9 cellular contexts compared by ENCODE assay signal in the genomic region with DNA sequence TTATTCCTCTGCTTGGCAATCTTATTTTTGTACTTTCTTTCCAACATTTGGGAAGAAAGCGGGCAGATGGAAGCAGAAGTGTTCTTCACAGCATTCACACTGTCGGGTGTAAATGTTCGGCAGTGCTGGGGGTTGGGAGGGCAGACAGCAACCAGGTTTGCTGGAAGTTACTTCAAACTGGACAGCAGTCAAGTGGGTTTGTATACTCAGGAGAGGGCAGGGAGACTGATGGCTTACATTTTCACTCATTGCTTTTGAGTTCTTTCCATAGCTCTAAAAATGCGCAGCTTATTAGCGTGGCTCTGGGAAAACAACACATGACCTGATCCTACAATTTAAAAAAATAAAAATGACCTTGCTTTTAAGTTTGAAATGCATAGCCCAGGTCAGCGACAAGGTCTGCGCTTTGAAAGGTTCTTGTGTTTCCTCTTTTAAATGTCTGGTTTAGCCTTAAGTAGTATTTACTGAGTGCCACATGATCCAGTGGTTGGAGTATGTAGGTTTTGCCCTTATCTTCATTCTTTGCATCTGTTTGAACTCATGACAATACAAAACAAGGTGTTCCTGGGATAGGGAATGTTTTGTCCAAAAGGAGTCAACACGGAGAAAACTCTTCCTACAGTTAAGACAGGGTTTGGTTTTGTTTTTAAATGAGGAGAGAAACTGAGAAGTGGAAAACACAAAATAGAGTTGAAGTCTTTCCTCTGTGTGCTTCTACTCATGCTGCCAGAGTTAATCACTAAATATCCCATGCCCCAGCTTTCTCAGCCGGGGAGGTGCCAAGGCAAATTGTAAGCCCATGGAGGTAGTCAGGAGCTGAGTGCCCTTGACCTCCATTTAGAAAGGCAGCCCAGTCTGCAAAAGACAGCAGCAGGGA.
DNase-seq lines count a peak whose midpoint lies in the region; ATAC-seq and TF ChIP-seq lines count a peak whose summit lies in the region.
"Had no signal": no experiment of that assay in that cellular context is flagged by ENCODE, and none has a peak within 500 bp of the region (broad histone marks: within the 10 kb centered on the region; RNA-seq: fewer than 3 reads in every experiment).

No MANE protein-coding gene starts in this region.

- DNase-seq in G401 (ENCODE audit: low spot score): peak; percentile 66
- DNase-seq in WTC11 (ENCODE audit: low spot score): no peak
- DNase-seq in glomerular visceral epithelial cell (ENCODE audit: extremely low spot score): peak; percentile 32
- DNase-seq in progenitor cell of endocrine pancreas (ENCODE audit: low spot score, unreplicated experiment): no peak
- DNase-seq in activated naive CD4-positive, alpha-beta T cell treated with anti-CD3 and anti-CD28 coated beads, Interleukin-2, amount 10 ng/mL, durations not matched to agents 7 days and 5 days: no peak
- DNase-seq in stimulated activated CD4-positive, alpha-beta T cell treated with anti-CD3 and anti-CD28 coated beads, Interleukin-4, amount 100 ng/mL, for 24 hours: no peak
- DNase-seq in NCI-H82 treated with DMSO at 0.1 percent for 48 hours (lab: John Stamatoyannopoulos, UW; ENCODE audit: unreplicated experiment): no peak
- DNase-seq: activated CD8-positive, alpha-beta T cell treated with anti-CD3 and anti-CD28 coated beads, Interleukin-2, amount 10 ng/mL, durations not matched to agents 7 days and 5 days had no signal

- H3K4me3 Mint-ChIP-seq in WTC11 (no peak overlapping the region; the same call in 1 of the 2 replicates), progenitor cell of endocrine pancreas (ENCODE audit: low read depth) (peak overlapping the region; percentile 67)
- no peak overlapping the region for H3K4me3 Mint-ChIP-seq in activated naive CD4-positive, alpha-beta T cell treated with anti-CD3 and anti-CD28 coated beads, Interleukin-2, amount 10 ng/mL, durations not matched to agents 7 days and 5 days
- H3K4me3 Mint-ChIP-seq: activated CD8-positive, alpha-beta T cell treated with anti-CD3 and anti-CD28 coated beads, Interleukin-2, amount 10 ng/mL, durations not matched to agents 7 days and 5 days had no signal

- ATAC-seq in WTC11 (no peak), GM19463 (IDR thresholded peaks at IDR 0.05; ENCODE audit: unreplicated experiment) (no peak)
- ATAC-seq: activated CD8-positive, alpha-beta T cell treated with anti-CD3 and anti-CD28 coated beads, Interleukin-2, amount 10 ng/mL, durations not matched to agents 7 days and 5 days had no signal

- POLR2A ChIA-PET in WTC11 (lab: Charles Lee): no interaction called here

- H3K36me3 Mint-ChIP-seq in WTC11: peaks cover 26% of the 10 kb centered on the region
- H3K36me3 Mint-ChIP-seq in progenitor cell of endocrine pancreas (ENCODE audit: insufficient read depth): peaks cover 26% of the 10 kb centered on the region
- peaks cover 7% of the 10 kb centered on the region for H3K36me3 Mint-ChIP-seq in activated naive CD4-positive, alpha-beta T cell treated with anti-CD3 and anti-CD28 coated beads, Interleukin-2, amount 10 ng/mL, durations not matched to agents 7 days and 5 days

- H3K27ac Mint-ChIP-seq in WTC11 (peak overlapping the region; percentile 69; the same call in 1 of the 2 replicates), progenitor cell of endocrine pancreas (peak overlapping the region; percentile 95)
- no peak overlapping the region for H3K27ac Mint-ChIP-seq in activated naive CD4-positive, alpha-beta T cell treated with anti-CD3 and anti-CD28 coated beads, Interleukin-2, amount 10 ng/mL, durations not matched to agents 7 days and 5 days
- H3K27ac Mint-ChIP-seq: activated CD8-positive, alpha-beta T cell treated with anti-CD3 and anti-CD28 coated beads, Interleukin-2, amount 10 ng/mL, durations not matched to agents 7 days and 5 days had no signal

- H3K4me1 Mint-ChIP-seq in WTC11 (peaks cover 26% of the 10 kb centered on the region), progenitor cell of endocrine pancreas (ENCODE audit: low read depth) (peaks cover 29% of the 10 kb centered on the region)
- H3K4me1 Mint-ChIP-seq in activated naive CD4-positive, alpha-beta T cell treated with anti-CD3 and anti-CD28 coated beads, Interleukin-2, amount 10 ng/mL, durations not matched to agents 7 days and 5 days: peaks cover 20% of the 10 kb centered on the region

- in situ Hi-C loops in G401 (cut with HindIII; ENCODE audit: low sequenced_read_pairs): no loop called here

- no peak for TF ChIP-seq CTCF in WTC11 (IDR thresholded peaks at IDR 0.05)
- TF ChIP-seq CTCF in progenitor cell of endocrine pancreas (IDR thresholded peaks at IDR 0.05; ENCODE audit: unreplicated experiment): no peak

- H3K9me3 Mint-ChIP-seq in WTC11 (no peaks in the 10 kb centered on the region), progenitor cell of endocrine pancreas (ENCODE audit: low read depth) (no peaks in the 10 kb centered on the region)
- H3K9me3 Mint-ChIP-seq in activated naive CD4-positive, alpha-beta T cell treated with anti-CD3 and anti-CD28 coated beads, Interleukin-2, amount 10 ng/mL, durations not matched to agents 7 days and 5 days: no peaks in the 10 kb centered on the region

- no peaks in the 10 kb centered on the region for H3K27me3 Mint-ChIP-seq in WTC11 (ENCODE audit: low read depth)
- no peaks in the 10 kb centered on the region for H3K27me3 Mint-ChIP-seq in progenitor cell of endocrine pancreas
- H3K27me3 Mint-ChIP-seq in activated naive CD4-positive, alpha-beta T cell treated with anti-CD3 and anti-CD28 coated beads, Interleukin-2, amount 10 ng/mL, durations not matched to agents 7 days and 5 days: peaks cover 10% of the 10 kb centered on the region

- CTCF ChIA-PET in WTC11 (lab: Charles Lee): no interaction called here
- CTCF ChIA-PET in activated naive CD4-positive, alpha-beta T cell treated with anti-CD3 and anti-CD28 coated beads, Interleukin-2, amount 10 ng/mL, durations not matched to agents 7 days and 5 days (lab: Charles Lee): interaction anchor here (1.1 kb wide), 1 partner anchor 205 kb away, joined by 4 read pairs; no protein-coding TSS in a partner anchor

TF ChIP-seq in WTC11, 78 proteins besides CTCF, POLR2A, EP300 and RAD21:
- no peak for TF ChIP-seq SMAD3 (CRISPR knock-in tag; IDR thresholded peaks at IDR 0.05; ENCODE audit: borderline replicate concordance)
- TF ChIP-seq SMAD4 (CRISPR knock-in tag; IDR thresholded peaks at IDR 0.05): no peak
- no peak for TF ChIP-seq TP53 (CRISPR knock-in tag; IDR thresholded peaks at IDR 0.05)
- no peak for TF ChIP-seq ZBTB21 (CRISPR knock-in tag; IDR thresholded peaks at IDR 0.05; ENCODE audit: borderline replicate concordance)
- TF ChIP-seq ZNF263 (CRISPR knock-in tag; IDR thresholded peaks at IDR 0.05; ENCODE audit: low read depth): no peak
- TF ChIP-seq GABPB1 (CRISPR knock-in tag; IDR thresholded peaks at IDR 0.05): 0 out of 2 replicates have a peak, but pooled peaks have one; percentile 26

Comparison
In these comparisons a context has a peak if more than half of its experiments do, and no peak if none do; other contexts are left out.
1. DNase-seq: peak in G401 (single experiment) and glomerular visceral epithelial cell (single experiment); none in WTC11 (single experiment), progenitor cell of endocrine pancreas (single experiment), activated naive CD4-positive, alpha-beta T cell treated with anti-CD3 and anti-CD28 coated beads, Interleukin-2, amount 10 ng/mL, durations not matched to agents 7 days and 5 days (single experiment), stimulated activated CD4-positive, alpha-beta T cell treated with anti-CD3 and anti-CD28 coated beads, Interleukin-4, amount 100 ng/mL, for 24 hours (single experiment) and NCI-H82 treated with DMSO at 0.1 percent for 48 hours (single experiment).